1 cellular context compared by ENCODE assay signal in genomic region chr9:137253717-137254623, GRCh38.
A peak's percentile ranks its signal among the peaks of the same experiment; 100 is the strongest.
TF ChIP-seq lines count a peak whose summit lies in the region.

No MANE protein-coding gene starts in this region.

TF ChIP-seq in HepG2, 621 proteins besides CTCF, POLR2A, EP300 and RAD21 (continues in another document):
- TF ChIP-seq HDAC2 (CRISPR knock-in tag; IDR thresholded peaks at IDR 0.05) (peak; percentile 14; the same call in 1 of the 2 replicates), ZNF224 (CRISPR knock-in tag; IDR thresholded peaks at IDR 0.05) (no peak), IRF1 (CRISPR knock-in tag; IDR thresholded peaks at IDR 0.05; ENCODE audit: low read depth) (no peak), MLLT10 (CRISPR knock-in tag; IDR thresholded peaks at IDR 0.05) (no peak), ZNF747 (CRISPR knock-in tag; IDR thresholded peaks at IDR 0.05; ENCODE audit: borderline replicate concordance) (no peak), ZNF576 (CRISPR knock-in tag; IDR thresholded peaks at IDR 0.05) (no peak), AGO1 (IDR thresholded peaks at IDR 0.05; ENCODE audit: low read depth, low read length, poor library complexity, severe bottlenecking) (peak; percentile 11), ZMYM4 (CRISPR knock-in tag; IDR thresholded peaks at IDR 0.05) (no peak), ARID5B (CRISPR knock-in tag; IDR thresholded peaks at IDR 0.05) (no peak), MBD4 (IDR thresholded peaks at IDR 0.05; ENCODE audit: borderline replicate concordance, low read length) (no peak), NR2F6 (IDR thresholded peaks at IDR 0.05) (peak; percentile 9; the same call in 1 of the 2 replicates), NR2F6 (CRISPR knock-in tag; IDR thresholded peaks at IDR 0.05) (no peak), RXRA (CRISPR knock-in tag; IDR thresholded peaks at IDR 0.05) (peak; percentile 43; the same call in 1 of the 2 replicates), KDM5B (CRISPR knock-in tag; IDR thresholded peaks at IDR 0.05; ENCODE audit: borderline replicate concordance) (peak; percentile 79; the same call in 1 of the 2 replicates), TCF12 (IDR thresholded peaks at IDR 0.05) (no peak), TCF12 (CRISPR knock-in tag; IDR thresholded peaks at IDR 0.05) (0 out of 2 replicates have a peak, but pooled peaks have one; percentile 46), ZNF281 (CRISPR knock-in tag; IDR thresholded peaks at IDR 0.05; ENCODE audit: borderline replicate concordance) (peak; percentile 34; the same call in 1 of the 2 replicates), ZNF768 (CRISPR knock-in tag; IDR thresholded peaks at IDR 0.05) (peak; percentile 29; the same call in 1 of the 2 replicates), ZNF530 (CRISPR knock-in tag; IDR thresholded peaks at IDR 0.05; ENCODE audit: low read depth) (no peak), POGK (CRISPR knock-in tag; conservative IDR thresholded peaks at IDR 0.05) (0 out of 2 replicates have a peak, but pooled peaks have one; percentile 43), HMG20B (CRISPR knock-in tag; conservative IDR thresholded peaks at IDR 0.05) (no peak), SRY (CRISPR knock-in tag; IDR thresholded peaks at IDR 0.05) (no peak; the same call in 1 of the 2 replicates), RXRB (CRISPR knock-in tag; IDR thresholded peaks at IDR 0.05; ENCODE audit: borderline replicate concordance) (no peak; the same call in 1 of the 2 replicates), PAWR (CRISPR knock-in tag; IDR thresholded peaks at IDR 0.05; ENCODE audit: borderline replicate concordance) (0 out of 2 replicates have a peak, but pooled peaks have one; percentile 68), AKNA (CRISPR knock-in tag; IDR thresholded peaks at IDR 0.05; ENCODE audit: borderline replicate concordance) (no peak), SAP130 (CRISPR knock-in tag; IDR thresholded peaks at IDR 0.05; ENCODE audit: low read depth) (peak; percentile 72), HNF1B (CRISPR knock-in tag; IDR thresholded peaks at IDR 0.05) (peak; percentile 60; the same call in 1 of the 2 replicates), REST (IDR thresholded peaks at IDR 0.05; ENCODE audit: borderline replicate concordance in 1 of 2, low read depth in 1 of 2, low read length in 2 of 2) (no peak), ZFP91 (CRISPR knock-in tag; IDR thresholded peaks at IDR 0.05; ENCODE audit: borderline replicate concordance) (0 out of 2 replicates have a peak, but pooled peaks have one; percentile 34), SPEN (CRISPR knock-in tag; IDR thresholded peaks at IDR 0.05; ENCODE audit: low read depth) (peak; percentile 8; the same call in 1 of the 2 replicates), SNAI1 (CRISPR knock-in tag; IDR thresholded peaks at IDR 0.05; ENCODE audit: borderline replicate concordance) (peak; percentile 91), ZFP36L2 (CRISPR knock-in tag; IDR thresholded peaks at IDR 0.05) (no peak)
